20 cellular contexts compared by ENCODE assay signal in the genomic region with DNA sequence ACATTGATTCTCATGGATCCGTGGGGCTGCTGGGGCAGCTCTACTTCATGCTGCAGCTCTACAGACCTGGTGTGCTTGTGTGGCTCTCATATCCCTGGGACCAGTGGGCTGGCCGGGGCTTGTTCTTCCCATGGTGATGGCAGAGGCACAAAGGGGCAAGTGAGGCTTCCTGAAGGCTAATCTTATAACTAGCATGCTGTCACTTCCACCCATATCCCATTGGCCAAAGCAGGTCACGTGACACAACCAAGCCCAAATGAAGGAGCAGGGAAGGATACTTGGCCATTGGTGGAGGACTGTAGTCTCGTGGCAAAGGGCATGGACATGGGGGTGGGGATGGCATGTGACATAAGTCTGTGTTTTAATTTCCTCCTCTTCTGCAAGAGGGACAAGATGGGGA. TPM values are rescaled to one million over a fixed set of nuclear protein-coding genes. Genes with fewer than 3 reads are reported as not detected.
"Had no signal": no experiment of that assay in that cellular context is flagged by ENCODE, and none has a peak within 500 bp of the region (broad histone marks: within the 10 kb centered on the region; RNA-seq: fewer than 3 reads in every experiment).

No MANE protein-coding gene starts in this region.

- ATAC-seq: activated CD4-positive, CD25-positive, alpha-beta regulatory T cell treated with anti-CD3 and anti-CD28 coated beads, Interleukin-2, amount 50 U/mL, for 24 hours; natural killer cell; stimulated activated naive B cell treated with anti-CD40 and anti-IgM and Interleukin-4, amounts not matched to agents 10 μg/mL and 1 μg/mL and 100 μg/mL, for 72 hours had no signal

- H3K27ac ChIP-seq: ascending aorta, breast epithelium, esophagus muscularis mucosa, hepatocyte had no signal

- H2AFZ ChIP-seq: hepatocyte had no signal

- H3K4me1 ChIP-seq: breast epithelium had no signal

- H3K4me3 Mint-ChIP-seq: activated naive CD8-positive, alpha-beta T cell treated with anti-CD3 and anti-CD28 coated beads, Interleukin-2, amount 10 ng/mL, durations not matched to agents 7 days and 5 days; memory B cell; natural killer cell; stimulated activated naive B cell treated with anti-CD40 and anti-IgM and Interleukin-4, amounts not matched to agents 10 μg/mL and 1 μg/mL and 100 μg/mL, for 72 hours; T-helper 2 cell treated with Interferon-gamma antibody and Interleukin-4, amounts not matched to agents 5 μg/mL and 100 μg/mL, for 36 hours had no signal

- DNase-seq: activated CD4-positive, alpha-beta T cell treated with anti-CD3 and anti-CD28 coated beads, Interleukin-2, amount 50 U/mL, for 1 hour; activated naive CD4-positive, alpha-beta T cell; activated naive CD8-positive, alpha-beta T cell treated with anti-CD3 and anti-CD28 coated beads, Interleukin-2, amount 10 ng/mL, durations not matched to agents 7 days and 5 days; kidney; left ventricle myocardium inferior; natural killer cell; stimulated activated CD4-positive, alpha-beta T cell treated with anti-CD3 and anti-CD28 coated beads, Interleukin-2, amount 100 ng/mL, for 48 hours; stimulated activated naive B cell treated with anti-CD40 and anti-IgM and Interleukin-4, amounts not matched to agents 10 μg/mL and 1 μg/mL and 100 μg/mL, for 72 hours; trophoblast cell had no signal

- H3K36me3 Mint-ChIP-seq: natural killer cell had no signal

- H3K9me3 Mint-ChIP-seq: activated naive CD8-positive, alpha-beta T cell treated with anti-CD3 and anti-CD28 coated beads, Interleukin-2, amount 10 ng/mL, durations not matched to agents 7 days and 5 days; memory B cell; natural killer cell; stimulated activated naive B cell treated with anti-CD40 and anti-IgM and Interleukin-4, amounts not matched to agents 10 μg/mL and 1 μg/mL and 100 μg/mL, for 72 hours; T-helper 2 cell treated with Interferon-gamma antibody and Interleukin-4, amounts not matched to agents 5 μg/mL and 100 μg/mL, for 36 hours had no signal

- H3K27me3 ChIP-seq: ascending aorta, breast epithelium, esophagus muscularis mucosa, hepatocyte had no signal

- H3K9me3 ChIP-seq: ascending aorta, breast epithelium, esophagus muscularis mucosa, left ventricle myocardium inferior had no signal

- FAIRE-seq: kidney had no signal

- H3K79me2 ChIP-seq: hepatocyte had no signal

- H3K27me3 Mint-ChIP-seq: activated naive CD8-positive, alpha-beta T cell treated with anti-CD3 and anti-CD28 coated beads, Interleukin-2, amount 10 ng/mL, durations not matched to agents 7 days and 5 days; memory B cell; stimulated activated naive B cell treated with anti-CD40 and anti-IgM and Interleukin-4, amounts not matched to agents 10 μg/mL and 1 μg/mL and 100 μg/mL, for 72 hours had no signal

- H3K4me3 ChIP-seq: ascending aorta, breast epithelium, esophagus muscularis mucosa, hepatocyte, left ventricle myocardium inferior had no signal

- H3K36me3 ChIP-seq: breast epithelium had no signal

- H3K27ac Mint-ChIP-seq: activated naive CD8-positive, alpha-beta T cell treated with anti-CD3 and anti-CD28 coated beads, Interleukin-2, amount 10 ng/mL, durations not matched to agents 7 days and 5 days; memory B cell; natural killer cell; stimulated activated naive B cell treated with anti-CD40 and anti-IgM and Interleukin-4, amounts not matched to agents 10 μg/mL and 1 μg/mL and 100 μg/mL, for 72 hours; T-helper 2 cell treated with Interferon-gamma antibody and Interleukin-4, amounts not matched to agents 5 μg/mL and 100 μg/mL, for 36 hours had no signal

- H3K4me2 ChIP-seq: hepatocyte had no signal

RNA-seq across cellular contexts. Expression of a gene that starts 35.4 kb away (rescaled TPM):
- total RNA-seq: activated CD8-positive, alpha-beta memory T cell treated with anti-CD3 and anti-CD28 coated beads for 36 hours; cerebellum; glomerular endothelial cell; left ventricle myocardium inferior; natural killer cell; skeletal muscle tissue had no signal

RNA-seq across cellular contexts. Expression of a gene that starts 53.8 kb away (rescaled TPM):
- total RNA-seq: activated CD8-positive, alpha-beta memory T cell treated with anti-CD3 and anti-CD28 coated beads for 36 hours had no signal
